ENCODE assay signal across 33 cellular contexts in the genomic region with DNA sequence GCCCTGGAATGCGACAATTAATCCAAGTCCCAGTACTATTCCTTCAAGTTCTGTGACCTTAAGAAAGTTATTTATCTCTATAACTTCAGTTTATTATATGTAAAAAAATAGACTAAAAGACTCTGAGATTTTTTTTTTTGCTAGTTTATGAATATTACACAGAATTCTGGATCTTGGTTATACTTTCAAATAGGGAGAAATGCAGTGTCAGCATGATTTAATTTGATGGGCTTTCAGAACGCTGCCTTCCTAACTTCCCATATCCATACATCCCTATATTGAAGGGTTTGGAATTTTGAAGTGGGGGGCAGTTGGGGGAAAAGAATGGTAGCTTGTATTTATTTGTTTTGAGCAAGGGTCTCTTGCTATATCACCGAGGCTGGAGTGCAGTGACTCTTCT.
"Had no signal": no experiment of that assay in that cellular context is flagged by ENCODE, and none has a peak within 500 bp of the region (broad histone marks: within the 10 kb centered on the region; RNA-seq: fewer than 3 reads in every experiment).

No MANE protein-coding gene starts in this region.

- H3K27me3 ChIP-seq: body of pancreas, brain microvascular endothelial cell, breast epithelium had no signal

- H3K9me3 ChIP-seq: adrenal gland, body of pancreas, breast epithelium had no signal

- FAIRE-seq: astrocyte, TTC549 had no signal

- H3K36me3 ChIP-seq: adrenal gland, brain microvascular endothelial cell, breast epithelium had no signal

- DNase-seq: activated B cell treated with CpG ODN at 0.5 μM for 24 hours; activated CD4-positive, alpha-beta memory T cell treated with anti-CD3 and anti-CD28 coated beads for 36 hours; activated CD4-positive, alpha-beta T cell treated with anti-CD3 and anti-CD28 coated beads for 4 hours; activated CD4-positive, alpha-beta T cell treated with anti-CD3 and anti-CD28 coated beads, Interleukin-2, amount 10 ng/mL, durations not matched to agents 24 days and 14 days; activated CD4-positive, alpha-beta T cell treated with anti-CD3 and anti-CD28 coated beads, Interleukin-2, amount 50 U/mL, for 1 hour; activated CD4-positive, alpha-beta T cell treated with anti-CD3 and anti-CD28 coated beads, Interleukin-2, amount 50 U/mL, for 4 hours; activated CD4-positive, CD25-positive, alpha-beta regulatory T cell treated with anti-CD3 and anti-CD28 coated beads, Interleukin-2, amount 50 U/mL, for 72 hours; activated CD8-positive, alpha-beta memory T cell treated with anti-CD3 and anti-CD28 coated beads, Interleukin-2, amount 50 U/mL, for 4 hours; activated CD8-positive, alpha-beta T cell treated with anti-CD3 and anti-CD28 coated beads for 36 hours; activated effector memory CD4-positive, alpha-beta T cell treated with anti-CD3 and anti-CD28 coated beads, Interleukin-2, amount 50 U/mL, for 16 hours; activated gamma-delta T cell treated with Interleukin-2 at 50 U/mL for 16 hours; activated naive CD4-positive, alpha-beta T cell; activated naive CD4-positive, alpha-beta T cell treated with anti-CD3 and anti-CD28 coated beads for 36 hours; activated naive CD4-positive, alpha-beta T cell treated with anti-CD3 and anti-CD28 coated beads, Interleukin-2, amount 50 U/mL, for 16 hours; activated naive CD8-positive, alpha-beta T cell treated with anti-CD3 and anti-CD28 coated beads for 36 hours; activated T-cell treated with anti-CD3 and anti-CD28 coated beads for 4 hours; activated T-cell treated with anti-CD3 and anti-CD28 coated beads, Interleukin-2, amount 50 U/mL, for 1 hour; activated T-cell treated with anti-CD3 and anti-CD28 coated beads, Interleukin-2, amount 50 U/mL, for 4 hours; activated T-cell treated with anti-CD3 and anti-CD28 coated beads, Interleukin-2, amount 50 U/mL, for 72 hours; adrenal gland; amniotic stem cell; aorta; body of pancreas; brain microvascular endothelial cell; central memory CD4-positive, alpha-beta T cell; T-helper 2 cell; T-helper 9 cell had no signal

- H3K27ac ChIP-seq: adrenal gland, body of pancreas, brain microvascular endothelial cell, breast epithelium, VCaP had no signal

- H3K4me1 ChIP-seq: adrenal gland, breast epithelium had no signal

- ATAC-seq: activated CD8-positive, alpha-beta T cell treated with anti-CD3 and anti-CD28 coated beads for 36 hours; activated naive CD4-positive, alpha-beta T cell treated with anti-CD3 and anti-CD28 coated beads, Interleukin-2, amount 50 U/mL, for 72 hours; activated T-cell treated with anti-CD3 and anti-CD28 coated beads, Interleukin-2, amount 50 U/mL, for 4 hours; activated T-cell treated with anti-CD3 and anti-CD28 coated beads, Interleukin-2, amount 50 U/mL, for 72 hours; activated T-helper 17 cell treated with anti-CD3 and anti-CD28 coated beads, Interleukin-2, amount 50 U/mL, for 72 hours; body of pancreas had no signal

- H3K4me3 ChIP-seq: adrenal gland, body of pancreas, breast epithelium had no signal
